In the genomic region with DNA sequence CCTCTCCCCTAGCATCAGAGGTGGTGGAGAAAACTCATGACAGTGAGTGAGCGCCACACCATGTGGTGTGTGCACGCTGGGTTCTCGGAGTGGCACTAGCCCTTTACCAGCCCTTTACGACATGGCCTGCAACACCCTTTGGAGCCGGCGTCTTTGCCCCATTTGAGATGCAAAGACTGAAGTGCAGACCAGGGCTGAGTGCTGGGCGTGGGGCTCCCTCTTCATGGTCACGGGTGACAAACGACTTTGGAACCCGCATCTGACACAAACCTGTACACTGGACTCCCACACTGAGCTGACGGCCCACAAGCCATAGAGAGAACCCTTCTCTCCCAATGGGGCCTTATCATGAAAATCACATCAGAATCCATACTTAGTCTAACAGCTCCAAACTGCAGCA, we compare ENCODE assay signal across 5 cellular contexts.
"Had no signal": no experiment of that assay in that cellular context is flagged by ENCODE, and none has a peak within 500 bp of the region (broad histone marks: within the 10 kb centered on the region; RNA-seq: fewer than 3 reads in every experiment).

No MANE protein-coding gene starts in this region.

- H3K27ac Mint-ChIP-seq: H9 had no signal

- DNase-seq: GM23248, GOT3, H9, HCEC 1CT, IMR-90 had no signal

- H3K4me3 Mint-ChIP-seq: H9 had no signal

- H3K4me3 ChIP-seq: GM23248 had no signal

- H3K27ac ChIP-seq: GM23248 had no signal

- H3K9ac ChIP-seq: GM23248 had no signal

- H2AFZ ChIP-seq: GM23248 had no signal
